8 cellular contexts compared by ENCODE assay signal in genomic region chr11:110429614-110430266, GRCh38. TPM values are rescaled to one million over a fixed set of nuclear protein-coding genes. Genes with fewer than 3 reads are reported as not detected.
A peak's percentile ranks its signal among the peaks of the same experiment; 100 is the strongest.
DNase-seq lines count a peak whose midpoint lies in the region; ATAC-seq and TF ChIP-seq lines count a peak whose summit lies in the region.

Gene FDX1 (plus strand): TSS chr11:110429948. CDS start chr11:110430121, 173 bp downstream.

- H3K4me1 ChIP-seq in left ventricle myocardium inferior (peaks cover 50% of the 10 kb centered on the region), psoas muscle (peaks cover 33% of the 10 kb centered on the region), urinary bladder (ENCODE audit: insufficient read depth) (no peaks in the 10 kb centered on the region)

- WGBS in psoas muscle, 3 donors, result 0 to 1% (median 1%) methylated on average over 48 to 67 of the region's 67 CpGs
- WGBS in urinary bladder, result under 1% methylated on average over 67 of the region's 67 CpGs

- H3K27me3 ChIP-seq in left ventricle myocardium inferior (ENCODE audit: low read depth), result no peaks in the 10 kb centered on the region
- H3K27me3 ChIP-seq in psoas muscle (ENCODE audit: insufficient read depth in 3 of 3, low read length in 2 of 3), result no peaks in the 10 kb centered on the region

- TF ChIP-seq CTCF in GM12875 (IDR thresholded peaks at IDR 0.05; ENCODE audit: borderline replicate concordance, insufficient read depth, low read depth, low read length) (peak; percentile 74), left ventricle myocardium inferior (IDR thresholded peaks at IDR 0.05; ENCODE audit: borderline replicate concordance) (peak; percentile 85), psoas muscle (IDR thresholded peaks at IDR 0.05) (peak; percentile 66)

- peak; percentile 95 for DNase-seq in NCI-H1092 treated with DMSO at 0.1 percent for 48 hours (lab: John Stamatoyannopoulos, UW)
- DNase-seq in amniotic epithelial cell (ENCODE audit: low read depth), result peak; percentile 87
- peak; percentile 82 for DNase-seq in left ventricle myocardium inferior
- peak; percentile 84 to 89 for DNase-seq in psoas muscle

- intact Hi-C loops in T-helper 1 cell treated with Interleukin-12 subunit alpha and Interleukin-12 subunit beta and Interleukin-4 antibody, amounts not matched to agents 30 ng/mL and 1 ng/mL, for 36 hours (cut with micrococcal nuclease), result loop anchor here (1.0 to 10.0 kb wide), 9 partner anchors 80 to 1445 kb away; partner anchors contain the start of genes ALG9, CFAP68 and FDXACB1
- intact Hi-C loops in left ventricle myocardium inferior (cut with micrococcal nuclease), result loop anchor here (5.0 kb wide), 1 partner anchor 227 kb away; no protein-coding TSS in a partner anchor
- intact Hi-C loops in psoas muscle (cut with DNase I), result loop anchor here (5.0 to 10.0 kb wide), 4 partner anchors 52 to 227 kb away; partner anchors contain the start of gene RDX (in 2 of the 2)

- H3K9me3 ChIP-seq in left ventricle myocardium inferior (replicated peaks) (no peaks in the 10 kb centered on the region), psoas muscle (no peaks in the 10 kb centered on the region)

- H3K27ac ChIP-seq in left ventricle myocardium inferior (replicated peaks), result peak within 1 kb of the TSS; percentile 91
- peak within 1 kb of the TSS; percentile 92 for H3K27ac ChIP-seq in psoas muscle
- H3K27ac ChIP-seq in urinary bladder (ENCODE audit: low read depth), result peak within 1 kb of the TSS; percentile 93

- H3K36me3 ChIP-seq in left ventricle myocardium inferior (no peaks in the 10 kb centered on the region), psoas muscle (ENCODE audit: insufficient read depth in 1 of 2, low read depth in 1 of 2) (no peaks in the 10 kb centered on the region), urinary bladder (ENCODE audit: insufficient read depth) (no peaks in the 10 kb centered on the region)

- H3K4me3 ChIP-seq in GM12875 (ENCODE audit: low read depth, low read length) (peak within 1 kb of the TSS; percentile 89), left ventricle myocardium inferior (peak within 1 kb of the TSS; percentile 90), psoas muscle (peak within 1 kb of the TSS; percentile 87), urinary bladder (ENCODE audit: low read depth, low read length) (peak within 1 kb of the TSS; percentile 97)

- ATAC-seq in HG02610 (IDR thresholded peaks at IDR 0.05; ENCODE audit: unreplicated experiment) (peak; percentile 91), psoas muscle (peak; percentile 93 to 94 (median 94))

RNA-seq across cellular contexts. Expression of gene FDX1, which starts in this region (rescaled TPM):
- 12.0 and 12.2 TPM in 2 replicates for total RNA-seq in T-helper 1 cell treated with Interleukin-12 subunit alpha and Interleukin-12 subunit beta and Interleukin-4 antibody, amounts not matched to agents 30 ng/mL and 1 ng/mL, for 36 hours
- total RNA-seq in left ventricle myocardium inferior (26.3 TPM), psoas muscle (10 to 100 TPM; 14.0 to 23.7 (median 15.6) TPM), urinary bladder (13.7 TPM)
- polyA plus RNA-seq in psoas muscle (10 to 100 TPM; 13.6 to 20.7 (median 15.2) TPM), urinary bladder (8.5 TPM)

Comparison
In these comparisons a context has a peak if more than half of its experiments do, and no peak if none do; other contexts are left out.
1. Peak in every context shown above with its lines: DNase-seq, ATAC-seq, H3K4me3 ChIP-seq and H3K27ac ChIP-seq.